8 cellular contexts compared by ENCODE assay signal in the genomic region with DNA sequence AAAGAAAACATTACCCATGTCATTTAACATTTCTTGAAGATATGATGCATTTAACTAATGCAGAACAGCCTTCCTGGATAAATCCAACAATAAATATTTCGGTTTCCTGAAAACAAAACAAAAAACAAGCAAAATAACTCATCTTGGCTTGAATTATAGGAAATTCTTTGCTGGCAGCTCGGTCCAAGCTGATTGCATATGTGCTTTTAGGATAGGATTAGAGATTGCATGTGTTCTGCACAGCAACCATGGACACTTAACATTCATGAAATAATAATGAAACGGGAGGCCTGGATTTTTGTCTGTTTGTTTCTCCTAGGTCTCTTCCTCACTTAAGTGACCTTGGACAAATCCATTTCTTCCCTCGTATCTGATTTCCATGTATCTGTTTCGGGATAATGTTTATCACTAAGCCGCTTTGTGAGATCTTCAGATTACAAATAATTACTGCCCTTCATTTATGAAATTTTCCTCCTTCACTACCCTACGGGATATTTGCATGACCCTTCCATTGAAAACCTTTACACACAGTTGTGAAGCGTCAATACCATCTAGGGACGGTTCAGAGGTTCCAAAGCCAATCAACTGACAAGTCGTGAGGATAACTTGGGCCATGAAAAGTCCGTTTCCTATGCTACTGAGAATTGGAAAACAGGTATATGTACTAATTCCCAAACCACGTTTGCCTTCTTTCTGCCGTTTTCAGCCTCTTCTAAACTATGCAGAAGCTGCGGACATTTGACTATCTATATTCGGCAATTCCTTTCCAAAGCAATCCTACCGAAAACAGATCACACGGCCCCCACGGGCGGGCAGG. TPM values are rescaled to one million over a fixed set of nuclear protein-coding genes. Genes with fewer than 3 reads are reported as not detected.
DNase-seq lines count a peak whose midpoint lies in the region; TF ChIP-seq lines count a peak whose summit lies in the region.

No MANE protein-coding gene starts in this region.

- H3K27me3 Mint-ChIP-seq in T-helper 2 cell treated with Interferon-gamma antibody and Interleukin-4, amounts not matched to agents 5 μg/mL and 100 μg/mL, for 36 hours (ENCODE audit: low read depth): no peaks in the 10 kb centered on the region
- H3K27me3 Mint-ChIP-seq in osteocyte (ENCODE audit: unreplicated experiment): no peaks in the 10 kb centered on the region

- H3K36me3 Mint-ChIP-seq in T-helper 2 cell treated with Interferon-gamma antibody and Interleukin-4, amounts not matched to agents 5 μg/mL and 100 μg/mL, for 36 hours (ENCODE audit: low read depth): peaks cover 37% of the 10 kb centered on the region
- H3K36me3 Mint-ChIP-seq in osteocyte (ENCODE audit: unreplicated experiment): peaks cover 26% of the 10 kb centered on the region

- peak overlapping the region; percentile 58 for H3K4me3 ChIP-seq in epithelial cell of esophagus (ENCODE audit: low read length)

- DNase-seq in T-helper 2 cell treated with Interferon-gamma antibody and Interleukin-4, amounts not matched to agents 5 μg/mL and 100 μg/mL, for 36 hours (ENCODE audit: low spot score): no peak
- DNase-seq in T-helper 2 cell (no peak), RWPE1 (ENCODE audit: low spot score) (no peak), epithelial cell of esophagus (ENCODE audit: low read depth) (no peak), osteocyte (ENCODE audit: extremely low spot score, unreplicated experiment) (peak; percentile 1), DMS 273 treated with DMSO at 0.1 percent for 48 hours (lab: John Stamatoyannopoulos, UW) (no peak), retina (no peak)
- no peak for DNase-seq in effector CD8-positive, alpha-beta T cell (lab: John Stamatoyannopoulos, UW)

- peaks cover 21% of the 10 kb centered on the region for H3K4me1 Mint-ChIP-seq in T-helper 2 cell treated with Interferon-gamma antibody and Interleukin-4, amounts not matched to agents 5 μg/mL and 100 μg/mL, for 36 hours (ENCODE audit: low read depth)
- peaks cover 26% of the 10 kb centered on the region for H3K4me1 Mint-ChIP-seq in osteocyte (ENCODE audit: unreplicated experiment)

- no peak for TF ChIP-seq CTCF in RWPE1 (conservative IDR thresholded peaks at IDR 0.05; ENCODE audit: low read depth)
- no peak for TF ChIP-seq CTCF in epithelial cell of esophagus (IDR thresholded peaks at IDR 0.05; ENCODE audit: insufficient read depth, low read depth, low read length, missing control alignments)
- no peak for TF ChIP-seq CTCF in osteocyte (IDR thresholded peaks at IDR 0.05)

- H3K27ac Mint-ChIP-seq in T-helper 2 cell treated with Interferon-gamma antibody and Interleukin-4, amounts not matched to agents 5 μg/mL and 100 μg/mL, for 36 hours: peak overlapping the region; percentile 79
- H3K27ac Mint-ChIP-seq in osteocyte (ENCODE audit: unreplicated experiment): peak overlapping the region; percentile 96

- CTCF ChIA-PET in RWPE1 (lab: Yijun Ruan, JAX): interaction anchor here (0.6 to 1.1 kb wide), 3 partner anchors 10 to 133 kb away, joined by 3 to 4 read pairs (median 3); no protein-coding TSS in a partner anchor

- H3K9me3 Mint-ChIP-seq in T-helper 2 cell treated with Interferon-gamma antibody and Interleukin-4, amounts not matched to agents 5 μg/mL and 100 μg/mL, for 36 hours: no peaks in the 10 kb centered on the region
- no peaks in the 10 kb centered on the region for H3K9me3 Mint-ChIP-seq in osteocyte (ENCODE audit: unreplicated experiment)

- peak overlapping the region; percentile 92 for H3K4me3 Mint-ChIP-seq in T-helper 2 cell treated with Interferon-gamma antibody and Interleukin-4, amounts not matched to agents 5 μg/mL and 100 μg/mL, for 36 hours
- peak overlapping the region; percentile 87 for H3K4me3 Mint-ChIP-seq in osteocyte (ENCODE audit: unreplicated experiment)

- POLR2A ChIA-PET in RWPE1 (lab: Yijun Ruan, JAX; ENCODE audit: low non-redundant PET): interaction anchor here (0.6 to 1.5 kb wide), 7 partner anchors 8 to 87 kb away, joined by 3 to 6 read pairs (median 4); no protein-coding TSS in a partner anchor

- peak overlapping the region; percentile 99 for H3K27ac ChIP-seq in RWPE1

RNA-seq across cellular contexts. Expression of a gene that starts 1.3 kb away (rescaled TPM):
- 505 and 524 TPM in 2 replicates for total RNA-seq in osteocyte
